Comparison of ENCODE assay signal across 9 cellular contexts in genomic region chr2:151410485-151410833, GRCh38. TPM values are rescaled to one million over a fixed set of nuclear protein-coding genes. Genes with fewer than 3 reads are reported as not detected.
DNase-seq lines count a peak whose midpoint lies in the region; ATAC-seq and TF ChIP-seq lines count a peak whose summit lies in the region.
"Had no signal": no experiment of that assay in that cellular context is flagged by ENCODE, and none has a peak within 500 bp of the region (broad histone marks: within the 10 kb centered on the region; RNA-seq: fewer than 3 reads in every experiment).

No MANE protein-coding gene starts in this region.

- H3K9ac ChIP-seq in skeletal muscle satellite cell (ENCODE audit: low read depth, low read length) = peak overlapping the region; percentile 96

- no peak for TF ChIP-seq CTCF in BJ (IDR thresholded peaks at IDR 0.05; ENCODE audit: insufficient read depth, low read depth, low read length)
- TF ChIP-seq CTCF in Panc1 (IDR thresholded peaks at IDR 0.05) = no peak
- no peak for TF ChIP-seq CTCF in right atrium auricular region (IDR thresholded peaks at IDR 0.05)

- H3K4me3 ChIP-seq in BJ (ENCODE audit: low read depth, low read length) (peak overlapping the region; percentile 100), Panc1 (ENCODE audit: low read depth in 2 of 2, low read length in 2 of 2) (peak overlapping the region; percentile 91 to 92), right atrium auricular region (peak overlapping the region; percentile 83 to 89), skeletal muscle satellite cell (ENCODE audit: low read length) (peak overlapping the region; percentile 98)

- in situ Hi-C loops in Panc1 (cut with HindIII; ENCODE audit: low pct_unique_long_range_greater_than_20kb, low sequenced_read_pairs) = no loop called here

- POLR2A ChIA-PET in BJ (lab: Charles Lee) = interaction anchor here (0.6 kb wide), 1 partner anchor 1820 kb away, joined by 18 read pairs; no protein-coding TSS in a partner anchor
- POLR2A ChIA-PET in Panc1 (lab: Charles Lee) = no interaction called here

- H3K9me3 ChIP-seq in Panc1 (ENCODE audit: control insufficient read depth, insufficient read depth, low read depth, low read length) = no peaks in the 10 kb centered on the region
- H3K9me3 ChIP-seq in right atrium auricular region = no peaks in the 10 kb centered on the region
- no peaks in the 10 kb centered on the region for H3K9me3 ChIP-seq in skeletal muscle satellite cell (replicated peaks; ENCODE audit: low read length)

- CTCF ChIA-PET in BJ (lab: Yijun Ruan, JAX) (interaction anchor here (0.6 to 1.2 kb wide), 4 partner anchors 10 to 118 kb away, joined by 3 to 5 read pairs (median 4); no protein-coding TSS in a partner anchor), Panc1 (lab: Charles Lee) (interaction anchor here (0.7 to 1.1 kb wide), 2 partner anchors 144 to 567 kb away, joined by 4 to 7 read pairs; no protein-coding TSS in a partner anchor)

- no TSS peak for BruUV-seq in Panc1 (replicated peaks; lab: Mats Ljungman, UMichigan)

- peak overlapping the region; percentile 93 for H3K27ac ChIP-seq in Panc1 (ENCODE audit: low read length)
- peak overlapping the region; percentile 96 to 97 for H3K27ac ChIP-seq in right atrium auricular region

- peak overlapping the region; percentile 94 for H3K4me2 ChIP-seq in skeletal muscle satellite cell (ENCODE audit: low read length)

- H3K4me1 ChIP-seq in Panc1 (ENCODE audit: control insufficient read depth, insufficient read depth, low read length) (peaks cover 7% of the 10 kb centered on the region), right atrium auricular region (peaks cover 0 to 12% of the 10 kb centered on the region in 2 donors), skeletal muscle satellite cell (ENCODE audit: control insufficient read depth, insufficient read depth, low read length) (peaks cover 7% of the 10 kb centered on the region)

- H3K27me3 ChIP-seq in BJ (ENCODE audit: control insufficient read depth, insufficient read depth, low read length) (no peaks in the 10 kb centered on the region), Panc1 (ENCODE audit: control insufficient read depth, insufficient read depth, low read length) (no peaks in the 10 kb centered on the region), right atrium auricular region (no peaks in the 10 kb centered on the region), skeletal muscle satellite cell (ENCODE audit: control insufficient read depth, insufficient read depth, low read length) (no peaks in the 10 kb centered on the region)

- peak; percentile 27 for ATAC-seq in GM19043 (IDR thresholded peaks at IDR 0.05; ENCODE audit: low read depth, unreplicated experiment)
- peak; percentile 51 for ATAC-seq in HG03354 (IDR thresholded peaks at IDR 0.05; ENCODE audit: poor library complexity, severe bottlenecking, unreplicated experiment)
- ATAC-seq in Panc1 = peak; percentile 29

- DNase-seq in BJ (ENCODE audit: low read depth) = no peak
- no peak for DNase-seq in Panc1 (ENCODE audit: low read depth, low spot score)
- DNase-seq in activated naive CD4-positive, alpha-beta T cell treated with anti-CD3 and anti-CD28 coated beads, Interleukin-2, amount 50 U/mL, for 16 hours = peak; percentile 53
- no peak for DNase-seq in right atrium auricular region (ENCODE audit: low spot score)
- no peak for DNase-seq in CD1c-positive myeloid dendritic cell (ENCODE audit: extremely low spot score)

- no peaks in the 10 kb centered on the region; the same call in 1 of the 2 replicates for H3K36me3 ChIP-seq in BJ (ENCODE audit: control insufficient read depth, insufficient read depth, low read length)
- peaks cover 28% of the 10 kb centered on the region for H3K36me3 ChIP-seq in Panc1 (ENCODE audit: control insufficient read depth, insufficient read depth, low read length)
- peaks cover 10% of the 10 kb centered on the region for H3K36me3 ChIP-seq in right atrium auricular region
- H3K36me3 ChIP-seq in skeletal muscle satellite cell (ENCODE audit: insufficient read depth, low read length) = peaks cover 35% of the 10 kb centered on the region

- intact Hi-C loops in Panc1 (cut with micrococcal nuclease; ENCODE audit: unreplicated experiment) = no loop called here

RNA-seq across cellular contexts. Expression of gene RIF1, which starts 0.8 kb away (rescaled TPM):
- polyA plus RNA-seq in BJ (2011; rRNA removed) = 5.7 and 10.8 TPM in 2 replicates
- polyA minus RNA-seq in BJ (2011; rRNA and poly(A)+ RNA removed) = 23.8 and 27.3 TPM in 2 replicates
- 57.7 TPM for total RNA-seq in Panc1 (2021; ENCODE audit: unreplicated experiment)
- polyA plus RNA-seq in Panc1 (2012; ENCODE audit: insufficient read length) = 8.4 TPM
- total RNA-seq in right atrium auricular region = 10 to 100 TPM; 11.9 to 13.8 TPM
- 31.9 and 33.2 TPM in 2 replicates for total RNA-seq in skeletal muscle satellite cell (2012; rRNA removed)

RNA-seq across cellular contexts. Expression of gene TNFAIP6, which starts 53.1 kb away (rescaled TPM):
- 2.1 and 4.5 TPM in 2 replicates for polyA plus RNA-seq in BJ (2011; rRNA removed)
- polyA minus RNA-seq in BJ (2011; rRNA and poly(A)+ RNA removed) = 0.57 and 1.1 TPM in 2 replicates
- total RNA-seq in Panc1 (2021; ENCODE audit: unreplicated experiment) (not detected), right atrium auricular region (1 to 10 TPM; 2.8 to 5.2 TPM)
- not detected for polyA plus RNA-seq in Panc1 (2012; ENCODE audit: insufficient read length)
- 15.5 and 19.7 TPM in 2 replicates for total RNA-seq in skeletal muscle satellite cell (2012; rRNA removed)
- total RNA-seq: T-helper 2 cell treated with Interferon-gamma antibody and Interleukin-4, amounts not matched to agents 100 ng/mL and 5 ng/mL, for 36 hours had no signal
